8 cellular contexts compared by ENCODE assay signal in genomic region chr17:59219992-59220327, GRCh38. TPM values are rescaled to one million over a fixed set of nuclear protein-coding genes. Genes with fewer than 3 reads are reported as not detected.
A peak's percentile ranks its signal among the peaks of the same experiment; 100 is the strongest.
DNase-seq lines count a peak whose midpoint lies in the region; ATAC-seq and TF ChIP-seq lines count a peak whose summit lies in the region.

No MANE protein-coding gene starts in this region.

- no peak for TF ChIP-seq POLR2A in prostate gland (IDR thresholded peaks at IDR 0.05)

- H3K9me3 ChIP-seq in DOHH2 (ENCODE audit: control insufficient read depth, insufficient read depth, low read length) (no peaks in the 10 kb centered on the region), PC-3 (ENCODE audit: low read length) (no peaks in the 10 kb centered on the region), prostate gland (no peaks in the 10 kb centered on the region)

- H3K27ac ChIP-seq in DOHH2 (ENCODE audit: low read depth, low read length) (no peak overlapping the region), PC-3 (ENCODE audit: low read length) (no peak overlapping the region), prostate gland (peak overlapping the region in 1 of 2 donors; percentile 77)

- H3K9me2 ChIP-seq in DOHH2 (replicated peaks; ENCODE audit: control insufficient read depth, low read length) = no peaks in the 10 kb centered on the region
- H3K9me2 ChIP-seq in PC-3 (replicated peaks; ENCODE audit: low read length) = no peaks in the 10 kb centered on the region

- CTCF ChIA-PET in PC-3 (lab: Charles Lee) (interaction anchor here (0.5 to 1.1 kb wide), 6 partner anchors 50 to 300 kb away, joined by 4 to 8 read pairs (median 6); partner anchors contain the start of genes PRR11 and SKA2), HEK293T (lab: Yijun Ruan, JAX) (no interaction called here)

- peak overlapping the region; percentile 60 for H3K9ac ChIP-seq in PC-3 (ENCODE audit: low read length)

- peak overlapping the region; percentile 100 for H2AFZ ChIP-seq in PC-3 (ENCODE audit: low read length)

- H3K4me3 ChIP-seq in DOHH2 (ENCODE audit: low read length) (peak overlapping the region; percentile 97), PC-3 (ENCODE audit: low read length) (peak overlapping the region; percentile 88), epithelial cell of proximal tubule (ENCODE audit: low read depth, low read length) (peak overlapping the region; percentile 100), prostate gland (peak overlapping the region; percentile 57 to 71)

- H3K36me3 ChIP-seq in DOHH2 (ENCODE audit: control insufficient read depth, low read length) (peaks cover 4% of the 10 kb centered on the region), PC-3 (ENCODE audit: low read depth, low read length) (no peaks in the 10 kb centered on the region), prostate gland (no peaks in the 10 kb centered on the region)

- ATAC-seq in PC-3 (peak; percentile 4), HG02610 (IDR thresholded peaks at IDR 0.05; ENCODE audit: unreplicated experiment) (no peak), HG02623 (IDR thresholded peaks at IDR 0.05; ENCODE audit: unreplicated experiment) (no peak)

- peaks cover 13% of the 10 kb centered on the region for H3K4me1 ChIP-seq in DOHH2 (ENCODE audit: control insufficient read depth, low read length)
- H3K4me1 ChIP-seq in PC-3 (ENCODE audit: insufficient read depth, low read length) = peaks cover 16% of the 10 kb centered on the region; the same call in 1 of the 2 replicates
- no peaks in the 10 kb centered on the region for H3K4me1 ChIP-seq in prostate gland (replicated peaks)

- TF ChIP-seq CTCF in DOHH2 (IDR thresholded peaks at IDR 0.05; ENCODE audit: low read depth, low read length, poor library complexity, severe bottlenecking) (no peak), PC-3 (conservative IDR thresholded peaks at IDR 0.05; ENCODE audit: low read depth, low read length) (no peak), epithelial cell of proximal tubule (conservative IDR thresholded peaks at IDR 0.05; ENCODE audit: low read depth, low read length) (no peak), prostate gland (IDR thresholded peaks at IDR 0.05) (no peak)

- BruUV-seq in PC-3 (replicated peaks; lab: Mats Ljungman, UMichigan) = no TSS peak

- H3K4me2 ChIP-seq in DOHH2 (ENCODE audit: low read length) = peak overlapping the region; percentile 96
- H3K4me2 ChIP-seq in PC-3 (ENCODE audit: low read length) = peak overlapping the region; percentile 94

- WGBS in prostate gland = 22% methylated on average over 7 of the region's 7 CpGs

- no peaks in the 10 kb centered on the region for H4K20me1 ChIP-seq in DOHH2 (ENCODE audit: control insufficient read depth, insufficient read depth, low read depth, low read length)
- no peaks in the 10 kb centered on the region for H4K20me1 ChIP-seq in PC-3 (ENCODE audit: low read length)

- DNase-seq in PC-3 = no peak
- no peak for DNase-seq in epithelial cell of proximal tubule (ENCODE audit: low read depth)
- no peak for DNase-seq in prostate gland (ENCODE audit: low spot score)
- DNase-seq in hippocampal formation (lab: John Stamatoyannopoulos, UW) = no peak
- no peak for DNase-seq in HEK293T (ENCODE audit: extremely low spot score)

- H3K27me3 ChIP-seq in DOHH2 (ENCODE audit: control insufficient read depth, low read length) (0 out of 2 replicates have a peak, but pooled peaks cover 3% of the 10 kb centered on the region), PC-3 (ENCODE audit: low read length) (no peaks in the 10 kb centered on the region), prostate gland (replicated peaks; ENCODE audit: insufficient read depth) (no peaks in the 10 kb centered on the region)

- POLR2A ChIA-PET in PC-3 (lab: Charles Lee; ENCODE audit: unreplicated experiment) (no interaction called here), HEK293T (lab: Yijun Ruan, JAX) (interaction anchor here (0.8 to 2.7 kb wide), 9 partner anchors 8 to 487 kb away, joined by 3 to 50 read pairs (median 3); partner anchors contain the start of genes CLTC, PRR11, PTRH2 and SKA2)

- peaks cover 5% of the 10 kb centered on the region; the same call in 1 of the 2 replicates for H3F3A ChIP-seq in DOHH2 (ENCODE audit: control insufficient read depth, insufficient read depth)
- no peaks in the 10 kb centered on the region for H3F3A ChIP-seq in PC-3 (ENCODE audit: low read length, unreplicated experiment)

- H3K79me2 ChIP-seq in DOHH2 (ENCODE audit: control insufficient read depth, low read length) (no peaks in the 10 kb centered on the region), PC-3 (ENCODE audit: low read length) (no peaks in the 10 kb centered on the region)

- intact Hi-C loops in PC-3 (cut with micrococcal nuclease) (loop anchor here (1.0 to 5.0 kb wide), 5 partner anchors 77 to 222 kb away; partner anchors contain the start of gene TRIM37), prostate gland (cut with DNase I) (loop anchor here (10.0 kb wide), 1 partner anchor 705 kb away; the partner anchor contains the start of gene MTMR4)

TF ChIP-seq in HEK293T, 16 proteins besides CTCF, POLR2A, EP300 and RAD21:
- TF ChIP-seq SP1 (IDR thresholded peaks at IDR 0.05) (no peak), L3MBTL2 (conservative IDR thresholded peaks at IDR 0.05) (no peak), ARNT (IDR thresholded peaks at IDR 0.05) (no peak), BHLHE40 (IDR thresholded peaks at IDR 0.05; ENCODE audit: borderline replicate concordance) (no peak), HDGF (IDR thresholded peaks at IDR 0.05; ENCODE audit: borderline replicate concordance) (no peak), FOXK2 (IDR thresholded peaks at IDR 0.05) (no peak), PKNOX1 (IDR thresholded peaks at IDR 0.05) (no peak), LEF1 (IDR thresholded peaks at IDR 0.05; ENCODE audit: borderline replicate concordance) (no peak), FOXA1 (IDR thresholded peaks at IDR 0.05) (no peak), FOXM1 (IDR thresholded peaks at IDR 0.05; ENCODE audit: borderline replicate concordance) (no peak), ZNF384 (IDR thresholded peaks at IDR 0.05) (no peak), CTBP1 (IDR thresholded peaks at IDR 0.05; ENCODE audit: borderline replicate concordance) (no peak), NFRKB (IDR thresholded peaks at IDR 0.05) (no peak), TARDBP (IDR thresholded peaks at IDR 0.05) (no peak), SUZ12 (IDR thresholded peaks at IDR 0.05) (no peak), ELF4 (IDR thresholded peaks at IDR 0.05) (no peak)

RNA-seq across cellular contexts. Expression of gene GDPD1, which starts 0.4 kb away (rescaled TPM):
- total RNA-seq in PC-3 (2014; rRNA removed) (1.2 and 1.5 TPM in 2 replicates), epithelial cell of proximal tubule (0.92 and 2.9 TPM in 2 replicates), prostate gland (1 to 10 TPM; 3.8 to 5.6 TPM)

RNA-seq across cellular contexts. Expression of gene SMG8, which starts 10.1 kb away (rescaled TPM):
- total RNA-seq in PC-3 (2014; rRNA removed) (28.5 and 31.8 TPM in 2 replicates), epithelial cell of proximal tubule (10.9 and 21.8 TPM in 2 replicates), prostate gland (10 to 100 TPM; 14.0 to 15.8 TPM)
